ENCODE assay signal across 1 cellular context in genomic region chr11:93054881-93055280, GRCh38.
TF ChIP-seq lines count a peak whose summit lies in the region.

No MANE protein-coding gene starts in this region.

TF ChIP-seq in HepG2, 621 proteins besides CTCF, POLR2A, EP300 and RAD21 (continued from another document):
- TF ChIP-seq ZNF816 (CRISPR knock-in tag; IDR thresholded peaks at IDR 0.05; ENCODE audit: borderline replicate concordance) (no peak), TAF1 (CRISPR knock-in tag; IDR thresholded peaks at IDR 0.05) (no peak), FOSL1 (CRISPR knock-in tag; IDR thresholded peaks at IDR 0.05; ENCODE audit: borderline replicate concordance) (no peak), IRX3 (CRISPR knock-in tag; IDR thresholded peaks at IDR 0.05; ENCODE audit: borderline replicate concordance, low read depth) (no peak), ZMAT5 (CRISPR knock-in tag; IDR thresholded peaks at IDR 0.05; ENCODE audit: borderline replicate concordance, low read depth) (no peak), ZNF263 (CRISPR knock-in tag; IDR thresholded peaks at IDR 0.05) (no peak), ZSCAN5A (CRISPR knock-in tag; IDR thresholded peaks at IDR 0.05; ENCODE audit: borderline replicate concordance) (no peak), ONECUT2 (CRISPR knock-in tag; IDR thresholded peaks at IDR 0.05) (no peak), RFXANK (CRISPR knock-in tag; IDR thresholded peaks at IDR 0.05) (no peak)
TF ChIP-seq in HepG2: peak in this region for 4.
